Comparison of ENCODE assay signal across 1 cellular context in the genomic region with DNA sequence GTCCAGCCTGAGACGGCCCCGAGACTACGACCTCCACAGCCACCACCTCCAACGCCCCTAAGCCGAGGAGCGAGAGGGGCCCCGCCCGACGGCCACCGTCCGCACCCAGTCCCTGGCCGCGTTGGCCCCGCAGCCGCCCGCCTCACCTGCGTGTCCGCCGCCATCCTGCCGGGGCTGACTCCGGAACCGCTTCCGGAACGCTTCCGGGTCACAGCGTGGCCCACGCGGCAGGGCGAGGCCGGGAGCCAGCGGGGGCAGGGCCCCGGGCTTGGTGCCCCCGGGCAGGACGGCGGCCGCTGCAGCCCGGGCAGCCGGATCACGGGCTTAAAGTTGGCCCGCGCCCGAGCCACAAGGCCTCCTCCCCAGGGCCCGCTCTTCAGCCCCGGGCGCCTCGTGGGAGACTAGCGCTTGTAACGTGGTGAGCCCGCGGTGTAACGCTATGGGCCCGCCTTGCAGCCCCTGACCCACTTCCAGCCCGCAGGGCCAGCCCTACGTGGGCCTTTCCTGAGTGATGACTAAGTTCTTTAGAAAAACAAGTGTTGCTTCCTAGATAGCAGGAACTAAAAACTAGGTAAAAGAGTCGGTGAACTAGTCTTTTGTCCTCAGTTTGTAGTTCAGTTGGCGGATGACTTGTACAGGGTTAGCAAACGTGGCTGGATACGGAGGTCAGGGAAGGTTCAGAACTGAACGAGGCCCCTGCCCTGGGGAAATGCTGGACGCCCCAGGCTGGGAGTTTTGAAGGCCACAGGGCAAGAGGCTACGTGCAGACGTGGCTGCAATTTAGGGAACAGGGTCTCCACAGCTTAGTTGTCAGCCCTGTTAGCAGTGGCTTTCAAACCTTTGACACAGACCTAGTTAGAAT.
TF ChIP-seq lines count a peak whose summit lies in the region.

Gene GCN1 (minus strand): TSS at position 182 of the 862 bp plus-strand sequence. CDS start 18 bp downstream, at position 164.

TF ChIP-seq in SK-N-SH, 30 proteins besides CTCF, POLR2A, EP300 and RAD21 (continued from another document):
- peak; percentile 72; the same call in 1 of the 2 replicates for TF ChIP-seq REST (IDR thresholded peaks at IDR 0.05; ENCODE audit: low read depth, low read length)
- TF ChIP-seq TEAD4 (IDR thresholded peaks at IDR 0.05; ENCODE audit: borderline replicate concordance, insufficient read depth): no peak
- peak; percentile 89 for TF ChIP-seq TAF1 (IDR thresholded peaks at IDR 0.05; ENCODE audit: borderline replicate concordance, low read depth, low read length)
- TF ChIP-seq NFIC (IDR thresholded peaks at IDR 0.05; ENCODE audit: borderline replicate concordance): peak; percentile 41; the same call in 1 of the 2 replicates
- peak; percentile 0; the same call in 1 of the 2 replicates for TF ChIP-seq FOSL2 (IDR thresholded peaks at IDR 0.05; ENCODE audit: borderline replicate concordance, low read depth)
- TF ChIP-seq MXI1 (IDR thresholded peaks at IDR 0.05; ENCODE audit: low read depth, low read length): peak; percentile 89
- TF ChIP-seq TCF12 (IDR thresholded peaks at IDR 0.05): no peak
- TF ChIP-seq FOXM1 (IDR thresholded peaks at IDR 0.05; ENCODE audit: low read depth): no peak
- TF ChIP-seq MEF2A (IDR thresholded peaks at IDR 0.05; ENCODE audit: borderline replicate concordance, low read depth): no peak
- no peak; the same call in 1 of the 2 replicates for TF ChIP-seq JUND (IDR thresholded peaks at IDR 0.05)
- peak; percentile 81 for TF ChIP-seq POLR2AphosphoS5 (IDR thresholded peaks at IDR 0.05; ENCODE audit: low read depth, low read length)
- no peak for TF ChIP-seq RFX5 (IDR thresholded peaks at IDR 0.05; ENCODE audit: low read length)
- TF ChIP-seq, protein P1, sequence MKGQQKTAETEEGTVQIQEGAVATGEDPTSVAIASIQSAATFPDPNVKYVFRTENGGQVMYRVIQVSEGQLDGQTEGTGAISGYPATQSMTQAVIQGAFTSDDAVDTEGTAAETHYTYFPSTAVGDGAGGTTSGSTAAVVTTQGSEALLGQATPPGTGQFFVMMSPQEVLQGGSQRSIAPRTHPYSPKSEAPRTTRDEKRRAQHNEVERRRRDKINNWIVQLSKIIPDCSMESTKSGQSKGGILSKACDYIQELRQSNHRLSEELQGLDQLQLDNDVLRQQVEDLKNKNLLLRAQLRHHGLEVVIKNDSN (IDR thresholded peaks at IDR 0.05; ENCODE audit: borderline replicate concordance, low read depth): peak; percentile 37; the same call in 1 of the 2 replicates
- TF ChIP-seq FOXJ3 (CRISPR knock-in tag; IDR thresholded peaks at IDR 0.05): no peak
- no peak for TF ChIP-seq EZH2phosphoT487 (IDR thresholded peaks at IDR 0.05; ENCODE audit: borderline replicate concordance, low read depth)
- TF ChIP-seq IRF3 (IDR thresholded peaks at IDR 0.05; ENCODE audit: low read depth, low read length): no peak
- TF ChIP-seq GATA2 (CRISPR knock-in tag; IDR thresholded peaks at IDR 0.05): no peak
- TF ChIP-seq, protein P2, sequence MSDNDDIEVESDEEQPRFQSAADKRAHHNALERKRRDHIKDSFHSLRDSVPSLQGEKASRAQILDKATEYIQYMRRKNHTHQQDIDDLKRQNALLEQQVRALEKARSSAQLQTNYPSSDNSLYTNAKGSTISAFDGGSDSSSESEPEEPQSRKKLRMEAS (IDR thresholded peaks at IDR 0.05; ENCODE audit: low read depth): peak; percentile 98
- no peak for TF ChIP-seq RXRA (IDR thresholded peaks at IDR 0.05; ENCODE audit: borderline replicate concordance, low read depth)
- TF ChIP-seq, protein P3, sequence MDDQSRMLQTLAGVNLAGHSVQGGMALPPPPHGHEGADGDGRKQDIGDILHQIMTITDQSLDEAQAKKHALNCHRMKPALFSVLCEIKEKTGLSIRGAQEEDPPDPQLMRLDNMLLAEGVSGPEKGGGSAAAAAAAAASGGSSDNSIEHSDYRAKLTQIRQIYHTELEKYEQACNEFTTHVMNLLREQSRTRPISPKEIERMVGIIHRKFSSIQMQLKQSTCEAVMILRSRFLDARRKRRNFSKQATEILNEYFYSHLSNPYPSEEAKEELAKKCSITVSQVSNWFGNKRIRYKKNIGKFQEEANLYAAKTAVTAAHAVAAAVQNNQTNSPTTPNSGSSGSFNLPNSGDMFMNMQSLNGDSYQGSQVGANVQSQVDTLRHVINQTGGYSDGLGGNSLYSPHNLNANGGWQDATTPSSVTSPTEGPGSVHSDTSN (IDR thresholded peaks at IDR 0.05): no peak
- TF ChIP-seq CHD2 (IDR thresholded peaks at IDR 0.05; ENCODE audit: low read length, partially characterized antibody): peak; percentile 84
- no peak for TF ChIP-seq NRF1 (IDR thresholded peaks at IDR 0.05; ENCODE audit: low read depth, low read length)
- peak; percentile 83; the same call in 1 of the 2 replicates for TF ChIP-seq SIN3A (IDR thresholded peaks at IDR 0.05; ENCODE audit: borderline replicate concordance, low read depth, low read length)
- peak; percentile 68; the same call in 1 of the 2 replicates for TF ChIP-seq ELF1 (IDR thresholded peaks at IDR 0.05)
- TF ChIP-seq, protein P4, sequence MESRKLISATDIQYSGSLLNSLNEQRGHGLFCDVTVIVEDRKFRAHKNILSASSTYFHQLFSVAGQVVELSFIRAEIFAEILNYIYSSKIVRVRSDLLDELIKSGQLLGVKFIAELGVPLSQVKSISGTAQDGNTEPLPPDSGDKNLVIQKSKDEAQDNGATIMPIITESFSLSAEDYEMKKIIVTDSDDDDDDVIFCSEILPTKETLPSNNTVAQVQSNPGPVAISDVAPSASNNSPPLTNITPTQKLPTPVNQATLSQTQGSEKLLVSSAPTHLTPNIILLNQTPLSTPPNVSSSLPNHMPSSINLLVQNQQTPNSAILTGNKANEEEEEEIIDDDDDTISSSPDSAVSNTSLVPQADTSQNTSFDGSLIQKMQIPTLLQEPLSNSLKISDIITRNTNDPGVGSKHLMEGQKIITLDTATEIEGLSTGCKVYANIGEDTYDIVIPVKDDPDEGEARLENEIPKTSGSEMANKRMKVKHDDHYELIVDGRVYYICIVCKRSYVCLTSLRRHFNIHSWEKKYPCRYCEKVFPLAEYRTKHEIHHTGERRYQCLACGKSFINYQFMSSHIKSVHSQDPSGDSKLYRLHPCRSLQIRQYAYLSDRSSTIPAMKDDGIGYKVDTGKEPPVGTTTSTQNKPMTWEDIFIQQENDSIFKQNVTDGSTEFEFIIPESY (IDR thresholded peaks at IDR 0.05; ENCODE audit: borderline replicate concordance, low read depth): no peak
- TF ChIP-seq RCOR1 (IDR thresholded peaks at IDR 0.05; ENCODE audit: low read length): no peak
- TF ChIP-seq YY1 (IDR thresholded peaks at IDR 0.05; ENCODE audit: low read depth): peak; percentile 89
- TF ChIP-seq GABPA (IDR thresholded peaks at IDR 0.05; ENCODE audit: low read depth): peak; percentile 93
- TF ChIP-seq, protein P5, sequence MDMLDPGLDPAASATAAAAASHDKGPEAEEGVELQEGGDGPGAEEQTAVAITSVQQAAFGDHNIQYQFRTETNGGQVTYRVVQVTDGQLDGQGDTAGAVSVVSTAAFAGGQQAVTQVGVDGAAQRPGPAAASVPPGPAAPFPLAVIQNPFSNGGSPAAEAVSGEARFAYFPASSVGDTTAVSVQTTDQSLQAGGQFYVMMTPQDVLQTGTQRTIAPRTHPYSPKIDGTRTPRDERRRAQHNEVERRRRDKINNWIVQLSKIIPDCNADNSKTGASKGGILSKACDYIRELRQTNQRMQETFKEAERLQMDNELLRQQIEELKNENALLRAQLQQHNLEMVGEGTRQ (IDR thresholded peaks at IDR 0.05; ENCODE audit: borderline replicate concordance, low read depth, low read length): no peak
